In the genomic region with DNA sequence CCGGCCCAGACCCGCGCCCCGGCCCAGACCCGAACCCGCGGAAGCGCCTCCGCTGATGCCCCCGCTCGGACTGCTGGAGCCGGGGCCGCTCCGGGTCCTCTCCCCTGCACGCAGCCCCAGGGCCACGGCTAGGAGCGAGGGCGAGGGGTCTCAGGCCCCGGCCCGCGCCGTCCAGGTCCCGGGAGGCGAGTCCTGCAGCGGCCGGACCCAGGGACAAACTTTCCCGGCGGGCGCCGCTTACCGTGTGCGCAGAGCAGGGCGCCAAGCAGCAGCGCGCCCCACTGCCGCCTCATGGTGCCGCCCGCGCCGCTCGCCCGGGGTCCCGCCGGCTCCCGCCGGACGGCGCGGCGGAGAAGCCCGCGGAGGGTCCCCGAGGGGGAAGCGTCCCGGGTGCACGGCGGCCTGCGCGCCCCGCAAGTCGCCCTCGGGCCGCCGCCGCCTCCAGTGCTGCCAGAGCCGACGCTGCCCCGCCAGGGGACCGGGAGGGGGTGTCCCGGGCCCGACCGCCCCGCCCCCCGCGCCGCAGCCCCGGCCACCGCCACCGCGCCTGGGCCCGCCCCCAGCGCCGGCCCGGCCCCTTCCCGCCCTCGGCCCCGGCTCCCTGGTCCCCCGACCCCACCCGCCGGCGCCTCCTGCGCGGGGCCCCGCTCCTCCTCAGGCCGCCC, we compare ENCODE assay signal across 8 cellular contexts. TPM values are rescaled to one million over a fixed set of nuclear protein-coding genes. Genes with fewer than 3 reads are reported as not detected.
DNase-seq lines count a peak whose midpoint lies in the region; ATAC-seq, FAIRE-seq and TF ChIP-seq lines count a peak whose summit lies in the region.

LRP4 (minus strand) TSS at position 464 of the 665 bp plus-strand sequence; CDS start at position 293, 171 bp downstream.

- peaks cover 73% of the 10 kb centered on the region for H3K27me3 Mint-ChIP-seq in CD4-positive, alpha-beta T cell
- peaks cover 59% of the 10 kb centered on the region for H3K27me3 Mint-ChIP-seq in T-helper 1 cell treated with Interleukin-12 subunit alpha and Interleukin-12 subunit beta and Interleukin-4 antibody, amounts not matched to agents 30 μg/mL and 1 μg/mL, for 36 hours (ENCODE audit: low read depth)

- POLR2A ChIA-PET in CD4-positive, alpha-beta T cell (lab: Charles Lee), result no interaction called here

- intact Hi-C loops in CD4-positive, alpha-beta T cell (cut with DNase I, micrococcal nuclease), result no loop called here
- intact Hi-C loops in kidney (cut with DNase I), result no loop called here

- TF ChIP-seq CTCF in CD4-positive, alpha-beta T cell (IDR thresholded peaks at IDR 0.05), result no peak
- TF ChIP-seq CTCF in cardiac fibroblast (IDR thresholded peaks at IDR 0.05; ENCODE audit: low read depth, low read length) (no peak), kidney (IDR thresholded peaks at IDR 0.05; ENCODE audit: borderline replicate concordance, extremely low read depth, insufficient read depth) (no peak)

- no peaks in the 10 kb centered on the region for H3K36me3 Mint-ChIP-seq in CD4-positive, alpha-beta T cell (ENCODE audit: low read depth)
- peaks cover 1% of the 10 kb centered on the region for H3K36me3 Mint-ChIP-seq in T-helper 1 cell treated with Interleukin-12 subunit alpha and Interleukin-12 subunit beta and Interleukin-4 antibody, amounts not matched to agents 30 μg/mL and 1 μg/mL, for 36 hours (ENCODE audit: low read depth)

- peak within 1 kb of the TSS; percentile 85 for H3K4me3 Mint-ChIP-seq in CD4-positive, alpha-beta T cell
- peak within 1 kb of the TSS; percentile 67 for H3K4me3 Mint-ChIP-seq in T-helper 1 cell treated with Interleukin-12 subunit alpha and Interleukin-12 subunit beta and Interleukin-4 antibody, amounts not matched to agents 30 μg/mL and 1 μg/mL, for 36 hours

- no peak within 1 kb of the TSS for H3K27ac Mint-ChIP-seq in CD4-positive, alpha-beta T cell
- H3K27ac Mint-ChIP-seq in T-helper 1 cell treated with Interleukin-12 subunit alpha and Interleukin-12 subunit beta and Interleukin-4 antibody, amounts not matched to agents 30 μg/mL and 1 μg/mL, for 36 hours, result peak within 1 kb of the TSS; percentile 15

- peak in 3 of 10 experiments; percentile 7 to 37 (median 29) for DNase-seq in CD4-positive, alpha-beta T cell
- DNase-seq in HAP-1 (ENCODE audit: low spot score in 2 of 2), result peak; percentile 34 to 80
- DNase-seq in cardiac fibroblast (ENCODE audit: low read depth in 2 of 2), result peak in 1 of 2 donors; percentile 34
- DNase-seq in kidney, result peak; percentile 78
- DNase-seq in stimulated activated CD4-positive, alpha-beta T cell treated with anti-CD3 and anti-CD28 coated beads, Interleukin-4, amount 100 ng/mL, for 24 hours, result peak; percentile 22
- DNase-seq in NCI-H1694 (lab: John Stamatoyannopoulos, UW), result no peak

- CTCF ChIA-PET in CD4-positive, alpha-beta T cell (lab: Charles Lee), result interaction anchor here (0.7 to 1.6 kb wide), 2 partner anchors 235 to 236 kb away, joined by 3 to 10 read pairs; no protein-coding TSS in a partner anchor

- no peak within 1 kb of the TSS for H3K9ac ChIP-seq in kidney (ENCODE audit: low read length in 2 of 2)

- FAIRE-seq in kidney (lab: Jason Lieb, UNC), result no peak

- no peak within 1 kb of the TSS for H3K27ac ChIP-seq in CD4-positive, alpha-beta T cell (ENCODE audit: low read depth, low read length)
- no peak within 1 kb of the TSS for H3K27ac ChIP-seq in kidney (ENCODE audit: low read depth in 2 of 2, low read length in 2 of 2)

- peaks cover 26% of the 10 kb centered on the region for H3K4me1 Mint-ChIP-seq in CD4-positive, alpha-beta T cell (ENCODE audit: low read depth)
- H3K4me1 Mint-ChIP-seq in T-helper 1 cell treated with Interleukin-12 subunit alpha and Interleukin-12 subunit beta and Interleukin-4 antibody, amounts not matched to agents 30 μg/mL and 1 μg/mL, for 36 hours (ENCODE audit: low read depth), result peaks cover 23% of the 10 kb centered on the region

- H3K4me1 ChIP-seq in HAP-1 (peaks cover 11% of the 10 kb centered on the region), kidney (ENCODE audit: control insufficient read depth in 1 of 2, insufficient read depth in 1 of 2, low read depth in 1 of 2, low read length in 2 of 2) (peaks cover 0 to 5% of the 10 kb centered on the region in 2 donors)

- in situ Hi-C loops in HAP-1 (cut with MboI; ENCODE audit: low sequenced_read_pairs), result loop anchor here (10.0 kb wide), 1 partner anchor 237 kb away; no protein-coding TSS in a partner anchor

- H3K9me3 Mint-ChIP-seq in CD4-positive, alpha-beta T cell, result no peaks in the 10 kb centered on the region
- H3K9me3 Mint-ChIP-seq in T-helper 1 cell treated with Interleukin-12 subunit alpha and Interleukin-12 subunit beta and Interleukin-4 antibody, amounts not matched to agents 30 μg/mL and 1 μg/mL, for 36 hours, result no peaks in the 10 kb centered on the region

- no peaks in the 10 kb centered on the region for H3K9me3 ChIP-seq in CD4-positive, alpha-beta T cell (ENCODE audit: control insufficient read depth, low read length)
- H3K9me3 ChIP-seq in HAP-1, result no peaks in the 10 kb centered on the region
- no peaks in the 10 kb centered on the region for H3K9me3 ChIP-seq in kidney (ENCODE audit: control insufficient read depth in 1 of 2, low read length in 2 of 2)

- H3K36me3 ChIP-seq in HAP-1 (replicated peaks) (no peaks in the 10 kb centered on the region; the same call in 1 of the 2 replicates), kidney (ENCODE audit: control insufficient read depth in 1 of 2, insufficient read depth in 2 of 2, low read length in 2 of 2) (no peaks in the 10 kb centered on the region)

- peaks cover 59% of the 10 kb centered on the region for H3K27me3 ChIP-seq in CD4-positive, alpha-beta T cell (ENCODE audit: control insufficient read depth, insufficient read depth, low read length)
- H3K27me3 ChIP-seq in HAP-1 (ENCODE audit: low read depth), result no peaks in the 10 kb centered on the region

- ATAC-seq in CD4-positive, alpha-beta T cell (ENCODE audit: poor library complexity), result peak; percentile 41
- no peak for ATAC-seq in GM21528 (IDR thresholded peaks at IDR 0.05; ENCODE audit: low FRiP score, unreplicated experiment)

- peak within 1 kb of the TSS; percentile 72 for H3K4me3 ChIP-seq in HAP-1
- H3K4me3 ChIP-seq in cardiac fibroblast (replicated peaks in 1 of 2; ENCODE audit: low read depth in 2 of 2, low read length in 2 of 2), result peak within 1 kb of the TSS; percentile 54 to 71
- H3K4me3 ChIP-seq in kidney (ENCODE audit: low read length in 2 of 2), result peak within 1 kb of the TSS; percentile 55 to 71

RNA-seq across cellular contexts. Expression of gene LRP4, which starts in this region (rescaled TPM):
- not detected for total RNA-seq in CD4-positive, alpha-beta T cell
- total RNA-seq in kidney, result 3.7 TPM
- 1.8 TPM for polyA plus RNA-seq in kidney (ENCODE audit: insufficient read depth, low read depth, low replicate concordance)

Comparison
In these comparisons a context has a peak if more than half of its experiments do, and no peak if none do; other contexts are left out.
1. Peak in ATAC-seq in CD4-positive, alpha-beta T cell; RNA of the gene not detected or under 1 TPM.